Comparison of ENCODE assay signal across 11 cellular contexts in genomic region chr18:73793386-73793785, GRCh38.
A peak's percentile ranks its signal among the peaks of the same experiment; 100 is the strongest.
DNase-seq lines count a peak whose midpoint lies in the region; ATAC-seq and TF ChIP-seq lines count a peak whose summit lies in the region.
"Had no signal": no experiment of that assay in that cellular context is flagged by ENCODE, and none has a peak within 500 bp of the region (broad histone marks: within the 10 kb centered on the region; RNA-seq: fewer than 3 reads in every experiment).

No MANE protein-coding gene starts in this region.

- no peaks in the 10 kb centered on the region for H3K36me3 ChIP-seq in adipocyte (ENCODE audit: control insufficient read depth, insufficient read depth, low read length, severe bottlenecking)

- H3K27me3 Mint-ChIP-seq in type B pancreatic cell = no peaks in the 10 kb centered on the region

- DNase-seq in HPDE6-E6E7 (ENCODE audit: extremely low spot score) (peak; percentile 40), adipocyte (ENCODE audit: low read depth) (peak; percentile 69), foreskin melanocyte (peak; percentile 93), type B pancreatic cell (ENCODE audit: extremely low spot score, unreplicated experiment) (no peak), DMS 273 (lab: John Stamatoyannopoulos, UW; ENCODE audit: unreplicated experiment) (no peak), 8988T (no peak)
- no peak for DNase-seq in stimulated activated effector memory CD8-positive, alpha-beta T cell treated with anti-CD3 and anti-CD28 coated beads, Interleukin-12 subunit alpha, Interleukin-12 subunit beta, amount 100 ng/mL, for 72 hours (ENCODE audit: low spot score in 2 of 2)
- DNase-seq: GDM1; naive thymus-derived CD4-positive, alpha-beta T cell; NCI-H1092; NCI-H2227 treated with DMSO at 0.1 percent for 48 hours had no signal

- no peak overlapping the region for H3K4me3 ChIP-seq in adipocyte (ENCODE audit: low read length)

- H3K9me3 Mint-ChIP-seq in type B pancreatic cell = peaks cover 3% of the 10 kb centered on the region
- peaks cover 7% of the 10 kb centered on the region for H3K9me3 Mint-ChIP-seq in stimulated activated effector memory CD8-positive, alpha-beta T cell treated with anti-CD3 and anti-CD28 coated beads, Interleukin-12 subunit alpha, Interleukin-12 subunit beta, amount 100 ng/mL, for 72 hours

- H3K4me1 Mint-ChIP-seq in type B pancreatic cell (ENCODE audit: unreplicated experiment) = peaks cover 5% of the 10 kb centered on the region
- no peaks in the 10 kb centered on the region for H3K4me1 Mint-ChIP-seq in stimulated activated effector memory CD8-positive, alpha-beta T cell treated with anti-CD3 and anti-CD28 coated beads, Interleukin-12 subunit alpha, Interleukin-12 subunit beta, amount 100 ng/mL, for 72 hours
- H3K4me1 Mint-ChIP-seq: naive thymus-derived CD4-positive, alpha-beta T cell had no signal

- no peak for ATAC-seq in stimulated activated effector memory CD8-positive, alpha-beta T cell treated with anti-CD3 and anti-CD28 coated beads, Interleukin-12 subunit alpha, Interleukin-12 subunit beta, amount 100 ng/mL, for 72 hours
- ATAC-seq: naive thymus-derived CD4-positive, alpha-beta T cell had no signal

- no peaks in the 10 kb centered on the region for H3K27me3 ChIP-seq in adipocyte (replicated peaks; ENCODE audit: control insufficient read depth, insufficient read depth, low read length)

- H3K4me1 ChIP-seq in adipocyte (ENCODE audit: control insufficient read depth, insufficient read depth, low read length) = peaks cover 3% of the 10 kb centered on the region

- H3K27ac Mint-ChIP-seq in type B pancreatic cell = no peak overlapping the region
- H3K27ac Mint-ChIP-seq in stimulated activated effector memory CD8-positive, alpha-beta T cell treated with anti-CD3 and anti-CD28 coated beads, Interleukin-12 subunit alpha, Interleukin-12 subunit beta, amount 100 ng/mL, for 72 hours = no peak overlapping the region
- H3K27ac Mint-ChIP-seq: naive thymus-derived CD4-positive, alpha-beta T cell had no signal

- H3K4me3 Mint-ChIP-seq in type B pancreatic cell = peak overlapping the region; percentile 54
- H3K4me3 Mint-ChIP-seq in stimulated activated effector memory CD8-positive, alpha-beta T cell treated with anti-CD3 and anti-CD28 coated beads, Interleukin-12 subunit alpha, Interleukin-12 subunit beta, amount 100 ng/mL, for 72 hours = no peak overlapping the region
- H3K4me3 Mint-ChIP-seq: naive thymus-derived CD4-positive, alpha-beta T cell had no signal

- H3K36me3 Mint-ChIP-seq in type B pancreatic cell = no peaks in the 10 kb centered on the region
- H3K36me3 Mint-ChIP-seq in stimulated activated effector memory CD8-positive, alpha-beta T cell treated with anti-CD3 and anti-CD28 coated beads, Interleukin-12 subunit alpha, Interleukin-12 subunit beta, amount 100 ng/mL, for 72 hours = no peaks in the 10 kb centered on the region
- H3K36me3 Mint-ChIP-seq: naive thymus-derived CD4-positive, alpha-beta T cell had no signal

- TF ChIP-seq CTCF in type B pancreatic cell (conservative IDR thresholded peaks at IDR 0.05) = no peak

- H3K9ac ChIP-seq in adipocyte (ENCODE audit: low read length) = no peak overlapping the region

- no peaks in the 10 kb centered on the region for H3K9me3 ChIP-seq in adipocyte (ENCODE audit: control insufficient read depth, low read length)

Comparison
In these comparisons a context has a peak if more than half of its experiments do, and no peak if none do; other contexts are left out.
1. DNase-seq: peak in HPDE6-E6E7 (single experiment), adipocyte (single experiment) and foreskin melanocyte (single experiment); none in type B pancreatic cell (single experiment), DMS 273 (single experiment), 8988T (single experiment) and stimulated activated effector memory CD8-positive, alpha-beta T cell treated with anti-CD3 and anti-CD28 coated beads, Interleukin-12 subunit alpha, Interleukin-12 subunit beta, amount 100 ng/mL, for 72 hours (0 of 2).